24 cellular contexts compared by ENCODE assay signal in genomic region chr1:3160647-3161046, GRCh38.
A peak's percentile ranks its signal among the peaks of the same experiment; 100 is the strongest.
DNase-seq lines count a peak whose midpoint lies in the region; ATAC-seq and TF ChIP-seq lines count a peak whose summit lies in the region.
"Had no signal": no experiment of that assay in that cellular context is flagged by ENCODE, and none has a peak within 500 bp of the region (broad histone marks: within the 10 kb centered on the region; RNA-seq: fewer than 3 reads in every experiment).

No MANE protein-coding gene starts in this region.

- no peak for TF ChIP-seq POLR2A in prostate gland (IDR thresholded peaks at IDR 0.05)

- no peaks in the 10 kb centered on the region for H3K36me3 ChIP-seq in effector memory CD4-positive, alpha-beta T cell (ENCODE audit: control insufficient read depth, insufficient read depth, low read length)
- H3K36me3 ChIP-seq in tibial artery (no peaks in the 10 kb centered on the region), prostate gland (no peaks in the 10 kb centered on the region), neural progenitor cell (no peaks in the 10 kb centered on the region)

- TF ChIP-seq CTCF in natural killer cell (IDR thresholded peaks at IDR 0.05) (no peak), tibial artery (IDR thresholded peaks at IDR 0.05) (no peak), prostate gland (IDR thresholded peaks at IDR 0.05) (no peak), neural progenitor cell (IDR thresholded peaks at IDR 0.05) (no peak)

- no peaks in the 10 kb centered on the region for H3K79me2 ChIP-seq in neural progenitor cell (ENCODE audit: low read depth)

- H3K9me3 Mint-ChIP-seq in natural killer cell (no peaks in the 10 kb centered on the region), neural progenitor cell (no peaks in the 10 kb centered on the region)
- H3K9me3 Mint-ChIP-seq in natural killer cell treated with Interleukin-12 subunit alpha and Interleukin-12 subunit beta and Interleukin-15 and Interleukin-18, amount 100 ng/mL, for 72 hours, result no peaks in the 10 kb centered on the region
- no peaks in the 10 kb centered on the region for H3K9me3 Mint-ChIP-seq in activated T-helper 1 cell treated with anti-CD3 and anti-CD28 coated beads, Interleukin-12 subunit alpha, Interleukin-12 subunit beta, Interleukin-2, Interleukin-4 antibody, amounts not matched to agents 30 ng/mL and 10 ng/mL and 1 ng/mL, durations not matched to agents 14 hours and 24 hours and 36 hours
- H3K9me3 Mint-ChIP-seq: nephron progenitor cell had no signal

- intact Hi-C loops in natural killer cell (cut with micrococcal nuclease), result no loop called here
- intact Hi-C loops in activated T-helper 1 cell treated with anti-CD3 and anti-CD28 coated beads, Interleukin-12 subunit alpha, Interleukin-12 subunit beta, Interleukin-2, Interleukin-4 antibody, amounts not matched to agents 30 ng/mL and 10 ng/mL and 1 ng/mL, durations not matched to agents 14 hours and 24 hours and 36 hours (cut with micrococcal nuclease), result no loop called here
- intact Hi-C loops in tibial artery (cut with DNase I; ENCODE audit: low total_unique reads), result no loop called here
- intact Hi-C loops in prostate gland (cut with DNase I), result no loop called here

- peak overlapping the region; percentile 40 for H3K4me3 Mint-ChIP-seq in natural killer cell
- H3K4me3 Mint-ChIP-seq in natural killer cell treated with Interleukin-12 subunit alpha and Interleukin-12 subunit beta and Interleukin-15 and Interleukin-18, amount 100 ng/mL, for 72 hours, result no peak overlapping the region
- H3K4me3 Mint-ChIP-seq in activated T-helper 1 cell treated with anti-CD3 and anti-CD28 coated beads, Interleukin-12 subunit alpha, Interleukin-12 subunit beta, Interleukin-2, Interleukin-4 antibody, amounts not matched to agents 30 ng/mL and 10 ng/mL and 1 ng/mL, durations not matched to agents 14 hours and 24 hours and 36 hours, result peak overlapping the region; percentile 17
- no peak overlapping the region for H3K4me3 Mint-ChIP-seq in neural progenitor cell
- H3K4me3 Mint-ChIP-seq: nephron progenitor cell had no signal

- H3K27me3 ChIP-seq in effector memory CD4-positive, alpha-beta T cell (replicated peaks; ENCODE audit: control insufficient read depth, insufficient read depth, low read length, poor library complexity, severe bottlenecking), result peaks cover 4% of the 10 kb centered on the region
- H3K27me3 ChIP-seq in tibial artery (no peaks in the 10 kb centered on the region), prostate gland (replicated peaks; ENCODE audit: insufficient read depth) (no peaks in the 10 kb centered on the region), neural progenitor cell (no peaks in the 10 kb centered on the region)

- no peak for DNase-seq in natural killer cell
- no peak for DNase-seq in natural killer cell treated with Interleukin-12 subunit alpha and Interleukin-12 subunit beta and Interleukin-15 and Interleukin-18, amount 100 ng/mL, for 72 hours (ENCODE audit: low spot score)
- no peak for DNase-seq in activated T-helper 1 cell treated with anti-CD3 and anti-CD28 coated beads, Interleukin-12 subunit alpha, Interleukin-12 subunit beta, Interleukin-2, Interleukin-4 antibody, amounts not matched to agents 30 ng/mL and 10 ng/mL and 1 ng/mL, durations not matched to agents 14 hours and 24 hours and 36 hours (ENCODE audit: low spot score)
- no peak for DNase-seq in effector memory CD4-positive, alpha-beta T cell
- DNase-seq in tibial artery, result no peak
- no peak for DNase-seq in prostate gland (ENCODE audit: low spot score)
- DNase-seq in stimulated activated CD4-positive, alpha-beta T cell treated with anti-CD3 and anti-CD28 coated beads, Interleukin-4, amount 100 ng/mL, for 4 hours, result no peak
- DNase-seq in neural progenitor cell (ENCODE audit: low spot score), result no peak
- DNase-seq: activated CD4-positive, CD25-positive, alpha-beta regulatory T cell; amniotic stem cell; Caco-2; central memory CD4-positive, alpha-beta T cell; DND-41; erythroblast; foreskin fibroblast; GM23248; Karpas-422; NCI-H1694 treated with DMSO at 0.1 percent for 48 hours; NCI-H748 treated with DMSO at 0.1 percent for 48 hours; nephron progenitor cell; SK-N-SH had no signal

- H3K9me3 ChIP-seq in effector memory CD4-positive, alpha-beta T cell (ENCODE audit: control insufficient read depth, low read length), result no peaks in the 10 kb centered on the region
- H3K9me3 ChIP-seq in tibial artery (no peaks in the 10 kb centered on the region), prostate gland (no peaks in the 10 kb centered on the region), neural progenitor cell (ENCODE audit: low read depth) (no peaks in the 10 kb centered on the region)
- H3K9me3 ChIP-seq: Caco-2, SK-N-SH had no signal

- no peaks in the 10 kb centered on the region for H4K20me1 ChIP-seq in neural progenitor cell (ENCODE audit: low read depth)

- H2AFZ ChIP-seq in neural progenitor cell (replicated peaks), result no peak overlapping the region
- H2AFZ ChIP-seq: GM23248 had no signal

- no peaks in the 10 kb centered on the region for H3F3A ChIP-seq in neural progenitor cell (ENCODE audit: low read depth)

- no peak overlapping the region for H3K9ac ChIP-seq in neural progenitor cell
- H3K9ac ChIP-seq: GM23248, SK-N-SH had no signal

- H3K36me3 Mint-ChIP-seq in natural killer cell, result no peaks in the 10 kb centered on the region
- H3K36me3 Mint-ChIP-seq in natural killer cell treated with Interleukin-12 subunit alpha and Interleukin-12 subunit beta and Interleukin-15 and Interleukin-18, amount 100 ng/mL, for 72 hours, result no peaks in the 10 kb centered on the region
- no peaks in the 10 kb centered on the region for H3K36me3 Mint-ChIP-seq in activated T-helper 1 cell treated with anti-CD3 and anti-CD28 coated beads, Interleukin-12 subunit alpha, Interleukin-12 subunit beta, Interleukin-2, Interleukin-4 antibody, amounts not matched to agents 30 ng/mL and 10 ng/mL and 1 ng/mL, durations not matched to agents 14 hours and 24 hours and 36 hours (ENCODE audit: low read depth)
- H3K36me3 Mint-ChIP-seq in neural progenitor cell, result no peaks in the 10 kb centered on the region

- H3K27ac Mint-ChIP-seq in natural killer cell, result no peak overlapping the region
- no peak overlapping the region for H3K27ac Mint-ChIP-seq in natural killer cell treated with Interleukin-12 subunit alpha and Interleukin-12 subunit beta and Interleukin-15 and Interleukin-18, amount 100 ng/mL, for 72 hours
- H3K27ac Mint-ChIP-seq in activated T-helper 1 cell treated with anti-CD3 and anti-CD28 coated beads, Interleukin-12 subunit alpha, Interleukin-12 subunit beta, Interleukin-2, Interleukin-4 antibody, amounts not matched to agents 30 ng/mL and 10 ng/mL and 1 ng/mL, durations not matched to agents 14 hours and 24 hours and 36 hours, result no peak overlapping the region
- H3K27ac Mint-ChIP-seq in neural progenitor cell, result no peak overlapping the region
- H3K27ac Mint-ChIP-seq: nephron progenitor cell had no signal

- peak overlapping the region; percentile 15 for H3K4me3 ChIP-seq in effector memory CD4-positive, alpha-beta T cell (ENCODE audit: insufficient read depth, low read depth, low read length, poor library complexity, severe bottlenecking)
- H3K4me3 ChIP-seq in tibial artery (no peak overlapping the region), prostate gland (no peak overlapping the region), neural progenitor cell (no peak overlapping the region)
- H3K4me3 ChIP-seq: GM12878, GM23248 had no signal

- no peak overlapping the region for H3K4me2 ChIP-seq in neural progenitor cell
- H3K4me2 ChIP-seq: SK-N-SH had no signal

- H3K27ac ChIP-seq in effector memory CD4-positive, alpha-beta T cell (ENCODE audit: insufficient read depth, low read length, poor library complexity, severe bottlenecking), result no peak overlapping the region
- H3K27ac ChIP-seq in tibial artery (peak overlapping the region; percentile 52), prostate gland (no peak overlapping the region), neural progenitor cell (no peak overlapping the region)
- H3K27ac ChIP-seq: GM23248, RWPE1 had no signal

- no peak for ATAC-seq in natural killer cell
- ATAC-seq in natural killer cell treated with Interleukin-12 subunit alpha and Interleukin-12 subunit beta and Interleukin-15 and Interleukin-18, amount 100 ng/mL, for 72 hours, result no peak
- ATAC-seq: GM12878, left lobe of liver had no signal

- no peaks in the 10 kb centered on the region for H3K4me1 Mint-ChIP-seq in natural killer cell
- H3K4me1 Mint-ChIP-seq in natural killer cell treated with Interleukin-12 subunit alpha and Interleukin-12 subunit beta and Interleukin-15 and Interleukin-18, amount 100 ng/mL, for 72 hours (ENCODE audit: low read depth in 2 of 2), result no peaks in the 10 kb centered on the region
- no peaks in the 10 kb centered on the region for H3K4me1 Mint-ChIP-seq in activated T-helper 1 cell treated with anti-CD3 and anti-CD28 coated beads, Interleukin-12 subunit alpha, Interleukin-12 subunit beta, Interleukin-2, Interleukin-4 antibody, amounts not matched to agents 30 ng/mL and 10 ng/mL and 1 ng/mL, durations not matched to agents 14 hours and 24 hours and 36 hours (ENCODE audit: low read depth)
- H3K4me1 Mint-ChIP-seq in neural progenitor cell, result peaks cover 30% of the 10 kb centered on the region

- peaks cover 12 to 18% of the 10 kb centered on the region in 2 donors for H3K27me3 Mint-ChIP-seq in natural killer cell (ENCODE audit: low read depth in 2 of 2)
- peaks cover 10 to 16% of the 10 kb centered on the region in 2 donors for H3K27me3 Mint-ChIP-seq in natural killer cell treated with Interleukin-12 subunit alpha and Interleukin-12 subunit beta and Interleukin-15 and Interleukin-18, amount 100 ng/mL, for 72 hours
- peaks cover 2% of the 10 kb centered on the region for H3K27me3 Mint-ChIP-seq in activated T-helper 1 cell treated with anti-CD3 and anti-CD28 coated beads, Interleukin-12 subunit alpha, Interleukin-12 subunit beta, Interleukin-2, Interleukin-4 antibody, amounts not matched to agents 30 ng/mL and 10 ng/mL and 1 ng/mL, durations not matched to agents 14 hours and 24 hours and 36 hours (ENCODE audit: insufficient read depth)
- peaks cover 5% of the 10 kb centered on the region for H3K27me3 Mint-ChIP-seq in neural progenitor cell (ENCODE audit: insufficient read depth, low read depth)

- WGBS in prostate gland, result 75% methylated on average over 9 of the region's 9 CpGs

- no peaks in the 10 kb centered on the region for H3K4me1 ChIP-seq in effector memory CD4-positive, alpha-beta T cell (ENCODE audit: control insufficient read depth, insufficient read depth, low read length, poor library complexity, severe bottlenecking)
- H3K4me1 ChIP-seq in tibial artery (peaks cover 0 to 83% (median 36%) of the 10 kb centered on the region in 4 donors), prostate gland (replicated peaks) (no peaks in the 10 kb centered on the region), neural progenitor cell (peaks cover 7% of the 10 kb centered on the region)
- H3K4me1 ChIP-seq: Caco-2 had no signal

Comparison
In these comparisons a context has a peak if more than half of its experiments do, and no peak if none do; other contexts are left out.
1. H3K4me3 Mint-ChIP-seq: peak in natural killer cell (single experiment) and activated T-helper 1 cell treated with anti-CD3 and anti-CD28 coated beads, Interleukin-12 subunit alpha, Interleukin-12 subunit beta, Interleukin-2, Interleukin-4 antibody, amounts not matched to agents 30 ng/mL and 10 ng/mL and 1 ng/mL, durations not matched to agents 14 hours and 24 hours and 36 hours (single experiment); none in natural killer cell treated with Interleukin-12 subunit alpha and Interleukin-12 subunit beta and Interleukin-15 and Interleukin-18, amount 100 ng/mL, for 72 hours (single experiment) and neural progenitor cell (single experiment).
2. H3K27ac ChIP-seq: peak in tibial artery (2 of 2); none in effector memory CD4-positive, alpha-beta T cell (single experiment), prostate gland (0 of 2) and neural progenitor cell (single experiment).